In the genomic region with DNA sequence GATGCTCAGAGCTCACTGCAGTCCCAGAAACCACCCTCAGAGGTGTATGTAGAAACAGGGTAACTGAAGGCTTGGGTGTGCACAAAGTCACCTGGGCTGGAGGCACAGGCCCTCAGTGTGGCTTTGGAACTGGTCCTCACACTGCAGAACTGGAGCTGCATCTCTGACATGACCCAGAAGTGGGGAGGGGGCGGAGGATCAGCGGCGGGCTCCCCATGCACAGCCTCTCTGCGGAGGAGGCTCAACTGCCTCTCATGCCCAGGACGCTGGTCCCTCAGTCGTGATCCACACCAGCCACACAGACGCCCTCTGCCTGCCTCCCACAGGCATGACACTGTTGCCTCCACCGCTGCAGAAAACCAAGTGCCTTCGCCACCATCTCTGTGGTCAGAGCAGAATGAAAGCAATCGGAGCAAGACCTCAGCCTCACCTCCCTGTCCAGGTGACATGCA, we compare ENCODE assay signal across 8 cellular contexts.
DNase-seq lines count a peak whose midpoint lies in the region; ATAC-seq and TF ChIP-seq lines count a peak whose summit lies in the region.

No MANE protein-coding gene starts in this region.

- no peak overlapping the region for H3K4me3 Mint-ChIP-seq in T-helper 17 cell
- H3K4me3 Mint-ChIP-seq in activated T-helper 2 cell treated with anti-CD3 and anti-CD28 coated beads, Interferon-gamma antibody, Interleukin-2, Interleukin-4, amounts not matched to agents 10 μg/mL and 5 μg/mL and 100 μg/mL, durations not matched to agents 14 hours and 24 hours and 36 hours (ENCODE audit: low read depth), result no peak overlapping the region

- no peaks in the 10 kb centered on the region for H3K36me3 ChIP-seq in BJ (ENCODE audit: control insufficient read depth, insufficient read depth, low read length)
- H3K36me3 ChIP-seq in Panc1 (ENCODE audit: control insufficient read depth, insufficient read depth, low read length), result no peaks in the 10 kb centered on the region
- no peaks in the 10 kb centered on the region for H3K36me3 ChIP-seq in effector memory CD4-positive, alpha-beta T cell (ENCODE audit: control insufficient read depth, insufficient read depth, low read length)

- BruUV-seq in Panc1 (replicated peaks; lab: Mats Ljungman, UMichigan), result no TSS peak

- CTCF ChIA-PET in BJ (lab: Yijun Ruan, JAX), result interaction anchor here (0.9 to 1.2 kb wide), 3 partner anchors 88 to 289 kb away, joined by 3 read pairs; no protein-coding TSS in a partner anchor
- CTCF ChIA-PET in Panc1 (lab: Charles Lee), result no interaction called here

- H3K4me1 ChIP-seq in Panc1 (ENCODE audit: control insufficient read depth, insufficient read depth, low read length), result 0 out of 2 replicates have a peak, but pooled peaks cover 2% of the 10 kb centered on the region
- H3K4me1 ChIP-seq in effector memory CD4-positive, alpha-beta T cell (ENCODE audit: control insufficient read depth, insufficient read depth, low read length, poor library complexity, severe bottlenecking), result no peaks in the 10 kb centered on the region

- no peak overlapping the region for H3K27ac ChIP-seq in Panc1 (ENCODE audit: low read length)
- H3K27ac ChIP-seq in effector memory CD4-positive, alpha-beta T cell (ENCODE audit: insufficient read depth, low read length, poor library complexity, severe bottlenecking), result no peak overlapping the region

- no peaks in the 10 kb centered on the region for H3K9me3 Mint-ChIP-seq in activated T-helper 2 cell treated with anti-CD3 and anti-CD28 coated beads, Interferon-gamma antibody, Interleukin-2, Interleukin-4, amounts not matched to agents 10 μg/mL and 5 μg/mL and 100 μg/mL, durations not matched to agents 14 hours and 24 hours and 36 hours

- peaks cover 1% of the 10 kb centered on the region; the same call in 1 of the 2 replicates for H3K27me3 ChIP-seq in BJ (ENCODE audit: control insufficient read depth, insufficient read depth, low read length)
- peaks cover 5% of the 10 kb centered on the region; the same call in 1 of the 2 replicates for H3K27me3 ChIP-seq in Panc1 (ENCODE audit: control insufficient read depth, insufficient read depth, low read length)
- no peaks in the 10 kb centered on the region for H3K27me3 ChIP-seq in effector memory CD4-positive, alpha-beta T cell (replicated peaks; ENCODE audit: control insufficient read depth, insufficient read depth, low read length, poor library complexity, severe bottlenecking)

- POLR2A ChIA-PET in BJ (lab: Charles Lee) (no interaction called here), Panc1 (lab: Charles Lee) (no interaction called here)

- intact Hi-C loops in Panc1 (cut with micrococcal nuclease; ENCODE audit: unreplicated experiment) (loop anchor here (5.0 kb wide), 1 partner anchor 281 kb away; a partner anchor contains a TSS), head of caudate nucleus (cut with DNase I) (no loop called here), sciatic nerve (cut with DNase I) (no loop called here)
- intact Hi-C loops in activated T-helper 2 cell treated with anti-CD3 and anti-CD28 coated beads, Interferon-gamma antibody, Interleukin-2, Interleukin-4, amounts not matched to agents 10 μg/mL and 5 μg/mL and 100 μg/mL, durations not matched to agents 14 hours and 24 hours and 36 hours (cut with micrococcal nuclease), result no loop called here

- H3K4me3 ChIP-seq in BJ (ENCODE audit: low read depth, low read length) (no peak overlapping the region), Panc1 (ENCODE audit: low read depth in 2 of 2, low read length in 2 of 2) (no peak overlapping the region)
- H3K4me3 ChIP-seq in effector memory CD4-positive, alpha-beta T cell (ENCODE audit: insufficient read depth, low read depth, low read length, poor library complexity, severe bottlenecking), result no peak overlapping the region

- in situ Hi-C loops in Panc1 (cut with HindIII; ENCODE audit: low pct_unique_long_range_greater_than_20kb, low sequenced_read_pairs), result no loop called here

- no peaks in the 10 kb centered on the region for H3K4me1 Mint-ChIP-seq in T-helper 17 cell
- no peaks in the 10 kb centered on the region for H3K4me1 Mint-ChIP-seq in activated T-helper 2 cell treated with anti-CD3 and anti-CD28 coated beads, Interferon-gamma antibody, Interleukin-2, Interleukin-4, amounts not matched to agents 10 μg/mL and 5 μg/mL and 100 μg/mL, durations not matched to agents 14 hours and 24 hours and 36 hours (ENCODE audit: low read depth)

- peaks cover 51% of the 10 kb centered on the region for H3K27me3 Mint-ChIP-seq in T-helper 17 cell
- H3K27me3 Mint-ChIP-seq in activated T-helper 2 cell treated with anti-CD3 and anti-CD28 coated beads, Interferon-gamma antibody, Interleukin-2, Interleukin-4, amounts not matched to agents 10 μg/mL and 5 μg/mL and 100 μg/mL, durations not matched to agents 14 hours and 24 hours and 36 hours (ENCODE audit: low read depth), result peaks cover 3% of the 10 kb centered on the region

- H3K36me3 Mint-ChIP-seq in T-helper 17 cell (ENCODE audit: low read depth), result peaks cover 3% of the 10 kb centered on the region
- H3K36me3 Mint-ChIP-seq in activated T-helper 2 cell treated with anti-CD3 and anti-CD28 coated beads, Interferon-gamma antibody, Interleukin-2, Interleukin-4, amounts not matched to agents 10 μg/mL and 5 μg/mL and 100 μg/mL, durations not matched to agents 14 hours and 24 hours and 36 hours (ENCODE audit: low read depth), result no peaks in the 10 kb centered on the region

- DNase-seq in BJ (ENCODE audit: low read depth) (no peak), Panc1 (ENCODE audit: low read depth, low spot score) (no peak), head of caudate nucleus (peak; percentile 20 to 88 (median 64)), sciatic nerve (ENCODE audit: low spot score) (no peak), T-helper 17 cell (no peak)
- no peak for DNase-seq in effector memory CD4-positive, alpha-beta T cell
- DNase-seq in activated T-helper 2 cell treated with anti-CD3 and anti-CD28 coated beads, Interferon-gamma antibody, Interleukin-2, Interleukin-4, amounts not matched to agents 10 μg/mL and 5 μg/mL and 100 μg/mL, durations not matched to agents 14 hours and 24 hours and 36 hours (ENCODE audit: low spot score), result no peak

- no peak overlapping the region for H3K27ac Mint-ChIP-seq in T-helper 17 cell
- no peak overlapping the region for H3K27ac Mint-ChIP-seq in activated T-helper 2 cell treated with anti-CD3 and anti-CD28 coated beads, Interferon-gamma antibody, Interleukin-2, Interleukin-4, amounts not matched to agents 10 μg/mL and 5 μg/mL and 100 μg/mL, durations not matched to agents 14 hours and 24 hours and 36 hours

- 0 out of 2 replicates have a peak, but pooled peaks cover 2% of the 10 kb centered on the region for H3K9me3 ChIP-seq in Panc1 (ENCODE audit: control insufficient read depth, insufficient read depth, low read depth, low read length)
- no peaks in the 10 kb centered on the region for H3K9me3 ChIP-seq in effector memory CD4-positive, alpha-beta T cell (ENCODE audit: control insufficient read depth, low read length)
- no peaks in the 10 kb centered on the region for H3K9me3 ChIP-seq in T-helper 17 cell (ENCODE audit: control insufficient read depth, low read length, poor library complexity, severe bottlenecking)

- TF ChIP-seq CTCF in BJ (IDR thresholded peaks at IDR 0.05; ENCODE audit: insufficient read depth, low read depth, low read length), result peak; percentile 45
- peak; percentile 82 for TF ChIP-seq CTCF in Panc1 (IDR thresholded peaks at IDR 0.05)

- ATAC-seq in GM18520 (IDR thresholded peaks at IDR 0.05; ENCODE audit: unreplicated experiment) (peak; percentile 40), Panc1 (peak; percentile 94), sciatic nerve (peak; percentile 55), T-helper 17 cell (no peak)

Comparison
In these comparisons a context has a peak if more than half of its experiments do, and no peak if none do; other contexts are left out.
1. DNase-seq: peak in head of caudate nucleus (42 of 42); none in BJ (single experiment), Panc1 (single experiment), sciatic nerve (single experiment), effector memory CD4-positive, alpha-beta T cell (0 of 3), T-helper 17 cell (0 of 3) and activated T-helper 2 cell treated with anti-CD3 and anti-CD28 coated beads, Interferon-gamma antibody, Interleukin-2, Interleukin-4, amounts not matched to agents 10 μg/mL and 5 μg/mL and 100 μg/mL, durations not matched to agents 14 hours and 24 hours and 36 hours (single experiment).